In the genomic region with DNA sequence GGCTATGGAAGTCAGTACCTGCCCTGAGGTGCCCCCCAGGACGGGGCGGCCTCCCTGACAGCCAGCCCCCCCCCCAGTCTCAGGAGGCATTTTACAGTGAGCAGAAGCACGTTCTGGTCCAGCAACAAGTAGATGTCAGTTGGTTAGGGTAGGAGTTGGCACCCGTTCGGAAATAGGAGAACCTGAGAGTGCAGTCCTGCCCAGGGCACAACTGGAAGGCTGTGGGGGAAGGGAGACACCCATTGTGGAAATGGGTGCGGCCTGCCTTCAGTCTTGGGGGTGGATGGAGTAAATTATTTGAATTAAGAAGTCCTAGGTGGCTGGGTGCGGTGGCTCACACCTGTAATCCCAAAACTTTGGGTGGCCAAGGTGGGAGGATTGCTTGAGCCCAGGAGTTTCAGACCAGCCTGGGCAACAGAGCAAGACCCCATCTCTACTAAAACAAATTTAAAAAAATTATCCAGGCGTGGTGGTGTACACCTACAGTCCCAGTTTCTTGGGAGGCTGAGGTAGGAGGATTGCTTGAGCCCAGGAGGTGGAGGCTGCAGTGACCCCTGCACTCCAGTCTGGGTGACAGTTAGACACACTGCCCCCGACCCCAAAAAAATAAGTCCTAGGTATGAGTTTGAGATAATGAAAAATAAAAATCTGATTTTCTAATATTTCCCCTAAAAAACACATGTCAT, we compare ENCODE assay signal across 8 cellular contexts. TPM values are rescaled to one million over a fixed set of nuclear protein-coding genes. Genes with fewer than 3 reads are reported as not detected.
DNase-seq lines count a peak whose midpoint lies in the region; ATAC-seq and TF ChIP-seq lines count a peak whose summit lies in the region.

No MANE protein-coding gene starts in this region.

- H3K27me3 Mint-ChIP-seq in memory B cell, result no peaks in the 10 kb centered on the region

- peak overlapping the region; percentile 85 for H3K4me3 Mint-ChIP-seq in memory B cell

- ATAC-seq in memory B cell (ENCODE audit: low read depth) (no peak), HG02571 (IDR thresholded peaks at IDR 0.05; ENCODE audit: unreplicated experiment) (no peak)

- H3K4me3 ChIP-seq in ascending aorta (peak overlapping the region; percentile 71 to 88), vagina (peak overlapping the region; percentile 63 to 94)

- peak; percentile 32 for DNase-seq in stimulated activated CD4-positive, alpha-beta T cell treated with anti-CD3 and anti-CD28 coated beads, Interleukin-4, amount 100 ng/mL, for 1 hour
- no peak for DNase-seq in stimulated activated CD4-positive, alpha-beta T cell treated with anti-CD3 and anti-CD28 coated beads, Interleukin-2, amount 100 ng/mL, for 48 hours
- DNase-seq in ascending aorta (ENCODE audit: low spot score in 2 of 2) (no peak), memory B cell (ENCODE audit: low spot score in 2 of 2) (no peak), vagina (ENCODE audit: extremely low spot score in 2 of 2) (peak in 1 of 2 donors; percentile 96), cerebellum (ENCODE audit: low spot score) (no peak), NCI-H128 (lab: John Stamatoyannopoulos, UW; ENCODE audit: unreplicated experiment) (no peak)

- H3K27me3 ChIP-seq in ascending aorta (no peaks in the 10 kb centered on the region), vagina (no peaks in the 10 kb centered on the region)

- no peaks in the 10 kb centered on the region for H3K9me3 ChIP-seq in ascending aorta
- H3K9me3 ChIP-seq in vagina, result no peaks in the 10 kb centered on the region

- TF ChIP-seq CTCF in ascending aorta (IDR thresholded peaks at IDR 0.05) (no peak), vagina (IDR thresholded peaks at IDR 0.05) (no peak)

- H3K4me1 Mint-ChIP-seq in memory B cell, result peaks cover 46% of the 10 kb centered on the region

- peak overlapping the region; percentile 94 to 95 for H3K27ac ChIP-seq in ascending aorta
- peak overlapping the region; percentile 99 for H3K27ac ChIP-seq in vagina

- peak overlapping the region; percentile 90 for H3K27ac Mint-ChIP-seq in memory B cell

- peaks cover 31% of the 10 kb centered on the region for H3K36me3 Mint-ChIP-seq in memory B cell

- intact Hi-C loops in ascending aorta (cut with DNase I) (no loop called here), vagina (cut with DNase I) (loop anchor here (10.0 kb wide), 2 partner anchors 114 to 174 kb away; a partner anchor contains a TSS)

- H3K9me3 Mint-ChIP-seq in memory B cell, result no peaks in the 10 kb centered on the region

- H3K36me3 ChIP-seq in ascending aorta (peaks cover 43 to 44% of the 10 kb centered on the region in 2 donors), vagina (peaks cover 0 to 48% of the 10 kb centered on the region in 2 donors)

- TF ChIP-seq POLR2A in vagina (IDR thresholded peaks at IDR 0.05), result no peak

- peaks cover 40 to 77% of the 10 kb centered on the region in 2 donors for H3K4me1 ChIP-seq in ascending aorta
- H3K4me1 ChIP-seq in vagina, result peaks cover 88% of the 10 kb centered on the region

RNA-seq across cellular contexts. Expression of a gene that starts 1.2 kb away (rescaled TPM):
- total RNA-seq in ascending aorta (442 TPM), vagina (192 TPM), cerebellum (328 TPM)

RNA-seq across cellular contexts. Expression of a gene that starts 5.0 kb away (rescaled TPM):
- total RNA-seq in ascending aorta (156 TPM), vagina (64.8 TPM), cerebellum (7.0 TPM)

RNA-seq across cellular contexts. Expression of a gene that starts 15.4 kb away (rescaled TPM):
- total RNA-seq in ascending aorta (not detected), vagina (not detected), cerebellum (5.8 TPM)

RNA-seq across cellular contexts. Expression of a gene that starts 21.9 kb away (rescaled TPM):
- total RNA-seq in ascending aorta (307 TPM), vagina (170 TPM), cerebellum (13.6 TPM)

RNA-seq across cellular contexts. Expression of a gene that starts 28.8 kb away (rescaled TPM):
- total RNA-seq in ascending aorta, result 232 TPM
- 154 TPM for total RNA-seq in vagina
- 10.9 TPM for total RNA-seq in cerebellum
